In the genomic region with DNA sequence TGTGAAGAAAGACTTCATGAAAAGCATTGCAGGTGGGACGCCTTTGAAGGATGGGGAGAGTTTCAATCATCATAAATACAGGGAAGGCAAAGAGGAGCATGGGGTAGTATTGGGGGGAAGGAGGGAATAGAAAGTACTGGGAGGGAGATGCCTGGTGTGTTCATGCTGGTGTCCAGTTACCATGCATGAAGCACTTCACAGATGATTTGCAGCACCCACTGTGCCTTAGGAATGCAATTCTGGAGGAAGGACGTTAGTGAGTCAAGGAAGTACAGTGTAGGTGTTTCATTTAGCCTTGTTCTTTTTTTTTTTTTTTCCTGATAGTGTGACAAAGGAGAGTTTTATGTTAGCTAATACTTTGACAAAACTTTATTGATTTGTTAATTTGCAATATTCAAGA, we compare ENCODE assay signal across 30 cellular contexts. TPM values are rescaled to one million over a fixed set of nuclear protein-coding genes. Genes with fewer than 3 reads are reported as not detected.
DNase-seq lines count a peak whose midpoint lies in the region; ATAC-seq and TF ChIP-seq lines count a peak whose summit lies in the region.
"Had no signal": no experiment of that assay in that cellular context is flagged by ENCODE, and none has a peak within 500 bp of the region (broad histone marks: within the 10 kb centered on the region; RNA-seq: fewer than 3 reads in every experiment).

No MANE protein-coding gene starts in this region.

- ATAC-seq in omental fat pad (ENCODE audit: low FRiP score) = no peak
- ATAC-seq: activated CD8-positive, alpha-beta memory T cell treated with anti-CD3 and anti-CD28 coated beads, Interleukin-2, amount 10 ng/mL, durations not matched to agents 7 days and 5 days; GM12878; left cardiac atrium; stimulated activated naive CD8-positive, alpha-beta T cell treated with anti-CD3 and anti-CD28 coated beads, Interleukin-15, amount 100 ng/mL, for 72 hours had no signal

- H3K27ac ChIP-seq in mesenchymal stem cell (ENCODE audit: low read length, poor library complexity, severe bottlenecking) = no peak overlapping the region
- H3K27ac ChIP-seq: brain microvascular endothelial cell, tibial nerve had no signal

- H3K27ac Mint-ChIP-seq in glutamatergic neuron (ENCODE audit: unreplicated experiment) = no peak overlapping the region
- H3K27ac Mint-ChIP-seq: activated CD4-positive, alpha-beta T cell treated with anti-CD3 and anti-CD28 coated beads, Interleukin-2, amount 10 ng/mL, durations not matched to agents 24 days and 14 days; activated CD8-positive, alpha-beta memory T cell treated with anti-CD3 and anti-CD28 coated beads, Interleukin-2, amount 10 ng/mL, durations not matched to agents 7 days and 5 days; activated naive CD8-positive, alpha-beta T cell treated with anti-CD3 and anti-CD28 coated beads for 36 hours; activated T-helper 1 cell treated with anti-CD3 and anti-CD28 coated beads, Interleukin-12 subunit alpha, Interleukin-12 subunit beta, Interleukin-2, Interleukin-4 antibody, amounts not matched to agents 30 ng/mL and 10 ng/mL and 1 ng/mL, durations not matched to agents 14 hours and 24 hours and 36 hours; CD4-positive, CD25-positive, alpha-beta regulatory T cell; progenitor cell of endocrine pancreas; stimulated activated naive CD8-positive, alpha-beta T cell treated with anti-CD3 and anti-CD28 coated beads, Interleukin-15, amount 100 ng/mL, for 72 hours had no signal

- H2BK120ac ChIP-seq in mesenchymal stem cell (ENCODE audit: low read depth, low read length) = no peak overlapping the region

- no peak overlapping the region for H2AFZ ChIP-seq in mesenchymal stem cell (ENCODE audit: low read depth, low read length)

- no peaks in the 10 kb centered on the region for H3K27me3 ChIP-seq in mesenchymal stem cell (ENCODE audit: control insufficient read depth in 1 of 2, insufficient read depth in 1 of 2, low read length in 2 of 2)
- H3K27me3 ChIP-seq: brain microvascular endothelial cell, tibial nerve had no signal

- peaks cover 3% of the 10 kb centered on the region for H3K9me3 Mint-ChIP-seq in glutamatergic neuron (ENCODE audit: unreplicated experiment)
- H3K9me3 Mint-ChIP-seq: activated CD4-positive, alpha-beta T cell treated with anti-CD3 and anti-CD28 coated beads, Interleukin-2, amount 10 ng/mL, durations not matched to agents 24 days and 14 days; activated T-helper 1 cell treated with anti-CD3 and anti-CD28 coated beads, Interleukin-12 subunit alpha, Interleukin-12 subunit beta, Interleukin-2, Interleukin-4 antibody, amounts not matched to agents 30 ng/mL and 10 ng/mL and 1 ng/mL, durations not matched to agents 14 hours and 24 hours and 36 hours had no signal

- H3K9ac ChIP-seq in mesenchymal stem cell (ENCODE audit: low read length) = no peak overlapping the region

- H3K36me3 ChIP-seq in mesenchymal stem cell (ENCODE audit: control insufficient read depth in 1 of 2, insufficient read depth in 2 of 2, low read depth in 1 of 2, low read length in 2 of 2) = no peaks in the 10 kb centered on the region
- H3K36me3 ChIP-seq: brain microvascular endothelial cell had no signal

- H3K14ac ChIP-seq in mesenchymal stem cell (ENCODE audit: low read length in 2 of 2) = no peak overlapping the region

- no peaks in the 10 kb centered on the region for H3K4me1 Mint-ChIP-seq in glutamatergic neuron (ENCODE audit: low read depth, unreplicated experiment)
- H3K4me1 Mint-ChIP-seq: activated CD4-positive, alpha-beta T cell treated with anti-CD3 and anti-CD28 coated beads, Interleukin-2, amount 10 ng/mL, durations not matched to agents 24 days and 14 days; activated CD8-positive, alpha-beta memory T cell treated with anti-CD3 and anti-CD28 coated beads, Interleukin-2, amount 10 ng/mL, durations not matched to agents 7 days and 5 days; activated naive CD8-positive, alpha-beta T cell treated with anti-CD3 and anti-CD28 coated beads for 36 hours; CD4-positive, CD25-positive, alpha-beta regulatory T cell; stimulated activated naive CD8-positive, alpha-beta T cell treated with anti-CD3 and anti-CD28 coated beads, Interleukin-15, amount 100 ng/mL, for 72 hours had no signal

- WGBS in mesenchymal stem cell = 46% methylated on average over 2 of the region's 2 CpGs

- no peaks in the 10 kb centered on the region for H3K79me1 ChIP-seq in mesenchymal stem cell (replicated peaks; ENCODE audit: low read length, poor library complexity, severe bottlenecking)

- no peak overlapping the region for H2BK15ac ChIP-seq in mesenchymal stem cell (ENCODE audit: low read depth, poor library complexity, severe bottlenecking)

- no peak overlapping the region for H2BK12ac ChIP-seq in mesenchymal stem cell (ENCODE audit: low read length in 2 of 2)

- no peak overlapping the region for H2BK5ac ChIP-seq in mesenchymal stem cell (ENCODE audit: low read depth, low read length, poor library complexity, severe bottlenecking)

- no peaks in the 10 kb centered on the region for H3K4me1 ChIP-seq in mesenchymal stem cell (ENCODE audit: control insufficient read depth, insufficient read depth, low read depth, low read length)

- H3K4me3 ChIP-seq in choroid plexus epithelial cell (ENCODE audit: low read depth, low read length) (no peak overlapping the region), mesenchymal stem cell (ENCODE audit: insufficient read depth in 1 of 2, low read depth in 1 of 2, low read length in 2 of 2) (no peak overlapping the region)
- H3K4me3 ChIP-seq: GM12878, smooth muscle cell, tibial nerve had no signal

- peaks cover 5% of the 10 kb centered on the region for H3K36me3 Mint-ChIP-seq in glutamatergic neuron (ENCODE audit: unreplicated experiment)
- H3K36me3 Mint-ChIP-seq: activated CD8-positive, alpha-beta memory T cell treated with anti-CD3 and anti-CD28 coated beads, Interleukin-2, amount 10 ng/mL, durations not matched to agents 7 days and 5 days; activated naive CD8-positive, alpha-beta T cell treated with anti-CD3 and anti-CD28 coated beads for 36 hours; CD4-positive, CD25-positive, alpha-beta regulatory T cell had no signal

- H3K23ac ChIP-seq in mesenchymal stem cell (ENCODE audit: low read length in 2 of 2) = no peak overlapping the region

- no peak overlapping the region for H3K4ac ChIP-seq in mesenchymal stem cell (ENCODE audit: low read depth in 1 of 2, low read length in 2 of 2)

- no peaks in the 10 kb centered on the region for H3K27me3 Mint-ChIP-seq in glutamatergic neuron (ENCODE audit: unreplicated experiment)
- H3K27me3 Mint-ChIP-seq: progenitor cell of endocrine pancreas had no signal

- DNase-seq in Daoy (ENCODE audit: low read depth) = peak; percentile 25
- peak; percentile 50 for DNase-seq in LHCN-M2 (ENCODE audit: low read depth)
- peak; percentile 26 for DNase-seq in choroid plexus epithelial cell (ENCODE audit: low read depth)
- DNase-seq in mesenchymal stem cell = peak; percentile 31
- DNase-seq in omental fat pad (ENCODE audit: low spot score) = no peak
- no peak for DNase-seq in activated gamma-delta T cell (lab: John Stamatoyannopoulos, UW)
- no peak for DNase-seq in iPS-NIHi7 (ENCODE audit: extremely low spot score)
- DNase-seq in glutamatergic neuron = no peak
- DNase-seq: activated CD4-positive, alpha-beta T cell treated with anti-CD3 and anti-CD28 coated beads, Interleukin-2, amount 10 ng/mL, durations not matched to agents 24 days and 14 days; activated CD8-positive, alpha-beta memory T cell treated with anti-CD3 and anti-CD28 coated beads, Interleukin-2, amount 10 ng/mL, durations not matched to agents 7 days and 5 days; activated naive CD8-positive, alpha-beta T cell treated with anti-CD3 and anti-CD28 coated beads for 36 hours; brain microvascular endothelial cell; CD4-positive, CD25-positive, alpha-beta regulatory T cell; DMS53; GOT3; Kasumi-1; left cardiac atrium; midbrain; NCI-H1092 treated with DMSO at 0.1 percent for 48 hours; NCI-H2029 treated with DMSO at 0.1 percent for 48 hours; NCI-H526; SHP77; stimulated activated CD4-positive, alpha-beta T cell treated with anti-CD3 and anti-CD28 coated beads, Interleukin-2, amount 100 ng/mL, for 48 hours; stimulated activated naive CD8-positive, alpha-beta T cell treated with anti-CD3 and anti-CD28 coated beads, Interleukin-15, amount 100 ng/mL, for 72 hours; T-helper 1 cell had no signal

- H4K91ac ChIP-seq in mesenchymal stem cell (ENCODE audit: low read length) = no peak overlapping the region

- no peak overlapping the region for H3K4me3 Mint-ChIP-seq in glutamatergic neuron (ENCODE audit: unreplicated experiment)
- H3K4me3 Mint-ChIP-seq: activated CD4-positive, alpha-beta T cell treated with anti-CD3 and anti-CD28 coated beads, Interleukin-2, amount 10 ng/mL, durations not matched to agents 24 days and 14 days; activated CD8-positive, alpha-beta memory T cell treated with anti-CD3 and anti-CD28 coated beads, Interleukin-2, amount 10 ng/mL, durations not matched to agents 7 days and 5 days; activated naive CD8-positive, alpha-beta T cell treated with anti-CD3 and anti-CD28 coated beads for 36 hours; activated T-helper 1 cell treated with anti-CD3 and anti-CD28 coated beads, Interleukin-12 subunit alpha, Interleukin-12 subunit beta, Interleukin-2, Interleukin-4 antibody, amounts not matched to agents 30 ng/mL and 10 ng/mL and 1 ng/mL, durations not matched to agents 14 hours and 24 hours and 36 hours; CD4-positive, CD25-positive, alpha-beta regulatory T cell; stimulated activated naive CD8-positive, alpha-beta T cell treated with anti-CD3 and anti-CD28 coated beads, Interleukin-15, amount 100 ng/mL, for 72 hours had no signal

- H3K9me3 ChIP-seq in mesenchymal stem cell (ENCODE audit: control insufficient read depth, low read length) = no peaks in the 10 kb centered on the region
- H3K9me3 ChIP-seq: tibial nerve had no signal

- H3K4me2 ChIP-seq in mesenchymal stem cell (ENCODE audit: low read length, poor library complexity, severe bottlenecking) = no peak overlapping the region
- H3K4me2 ChIP-seq: smooth muscle cell had no signal

- H4K8ac ChIP-seq in mesenchymal stem cell (ENCODE audit: low read length) = no peak overlapping the region

- no peak overlapping the region for H2AK5ac ChIP-seq in mesenchymal stem cell (ENCODE audit: low read length, severe bottlenecking)

- TF ChIP-seq CTCF in choroid plexus epithelial cell (conservative IDR thresholded peaks at IDR 0.05; ENCODE audit: low read depth, low read length) = no peak
- TF ChIP-seq CTCF in omental fat pad (IDR thresholded peaks at IDR 0.05) = no peak
- TF ChIP-seq CTCF in glutamatergic neuron (IDR thresholded peaks at IDR 0.05; ENCODE audit: partially characterized antibody, unreplicated experiment) = no peak

- H3K18ac ChIP-seq in mesenchymal stem cell (ENCODE audit: low read depth in 1 of 2, low read length in 2 of 2) = no peak overlapping the region

RNA-seq across cellular contexts. Expression of gene ADAM23, which starts 36.8 kb away (rescaled TPM):
- total RNA-seq in Daoy (2014; rRNA removed; shearing (Covaris generic)) = 1.1 and 2.5 TPM in 2 replicates
- 3.1 and 6.8 TPM in 2 replicates for total RNA-seq in LHCN-M2 (2014; rRNA removed)
- polyA plus RNA-seq in LHCN-M2 (2012) = 5.8 TPM
- 153 TPM for polyA plus RNA-seq in mesenchymal stem cell (2013, experiment 1 of 2)
- 150 TPM for polyA plus RNA-seq in mesenchymal stem cell (2013, experiment 2 of 2)
- total RNA-seq in omental fat pad = 1 to 10 TPM in 2 of 4 donors, under 1 TPM in 2; 0.37 to 4.6 (median 2.2) TPM
- 16.4 TPM for total RNA-seq in glutamatergic neuron (ENCODE audit: unreplicated experiment)

Comparison
In these comparisons a context has a peak if more than half of its experiments do, and no peak if none do; other contexts are left out.
1. DNase-seq: peak in Daoy (single experiment), LHCN-M2 (single experiment), choroid plexus epithelial cell (single experiment) and mesenchymal stem cell (single experiment); none in omental fat pad (single experiment), activated gamma-delta T cell (single experiment), iPS-NIHi7 (single experiment) and glutamatergic neuron (single experiment).